In genomic region chr19:6373096-6373812, GRCh38 we compare ENCODE assay signal across 8 cellular contexts. TPM values are rescaled to one million over a fixed set of nuclear protein-coding genes. Genes with fewer than 3 reads are reported as not detected.
DNase-seq lines count a peak whose midpoint lies in the region; ATAC-seq lines count a peak whose summit lies in the region.

No MANE protein-coding gene starts in this region.

- peak; percentile 99 for DNase-seq in AG08396 (ENCODE audit: low spot score)
- DNase-seq in GM19240 (ENCODE audit: insufficient read length, low spot score) = peak; percentile 90
- DNase-seq in NCI-H510A treated with DMSO at 0.1 percent for 48 hours (lab: John Stamatoyannopoulos, UW) = peak; percentile 92
- peak; percentile 100 for DNase-seq in activated CD4-positive, alpha-beta T cell treated with anti-CD3 and anti-CD28 coated beads for 24 hours (ENCODE audit: low read depth in 2 of 2)
- peak; percentile 98 for DNase-seq in cerebellum (ENCODE audit: low spot score)
- DNase-seq in kidney tubule cell (ENCODE audit: low spot score) = peak; percentile 96
- peak; percentile 100 for DNase-seq in stimulated activated CD4-positive, alpha-beta T cell treated with anti-CD3 and anti-CD28 coated beads, Interleukin-15, amount 100 ng/mL, for 24 hours

- ATAC-seq in HG03457 (IDR thresholded peaks at IDR 0.05; ENCODE audit: unreplicated experiment) = peak; percentile 36

RNA-seq across cellular contexts. Expression of gene ALKBH7, which starts 0.7 kb away (rescaled TPM):
- total RNA-seq in cerebellum = 21.2 TPM

RNA-seq across cellular contexts. Expression of gene PSPN, which starts 2.5 kb away (rescaled TPM):
- total RNA-seq in cerebellum = 3.3 TPM

RNA-seq across cellular contexts. Expression of gene CLPP, which starts 11.9 kb away (rescaled TPM):
- 22.1 TPM for total RNA-seq in cerebellum

RNA-seq across cellular contexts. Expression of gene GTF2F1, which starts 19.7 kb away (rescaled TPM):
- 25.3 TPM for total RNA-seq in cerebellum

RNA-seq across cellular contexts. Expression of gene ACER1, which starts 39.8 kb away (rescaled TPM):
- total RNA-seq in cerebellum = not detected

Comparison
In these comparisons a context has a peak if more than half of its experiments do, and no peak if none do; other contexts are left out.
1. Peak in every context shown above with its lines: DNase-seq and ATAC-seq.